ENCODE assay signal across 10 cellular contexts in genomic region chr11:75499423-75500305, GRCh38. TPM values are rescaled to one million over a fixed set of nuclear protein-coding genes. Genes with fewer than 3 reads are reported as not detected.
DNase-seq lines count a peak whose midpoint lies in the region; ATAC-seq, FAIRE-seq and TF ChIP-seq lines count a peak whose summit lies in the region.
"Had no signal": no experiment of that assay in that cellular context is flagged by ENCODE, and none has a peak within 500 bp of the region (broad histone marks: within the 10 kb centered on the region; RNA-seq: fewer than 3 reads in every experiment).

No MANE protein-coding gene starts in this region.

- H3K27me3 ChIP-seq in bronchial epithelial cell (ENCODE audit: control insufficient read depth, insufficient read depth, low read length): no peaks in the 10 kb centered on the region
- no peaks in the 10 kb centered on the region for H3K27me3 ChIP-seq in transverse colon

- H3K4me1 Mint-ChIP-seq in activated CD8-positive, alpha-beta T cell treated with anti-CD3 and anti-CD28 coated beads for 36 hours (ENCODE audit: low read depth): no peaks in the 10 kb centered on the region
- peaks cover 2% of the 10 kb centered on the region for H3K4me1 Mint-ChIP-seq in activated CD8-positive, alpha-beta T cell treated with anti-CD3 and anti-CD28 coated beads, Interleukin-2, amount 10 ng/mL, durations not matched to agents 7 days and 5 days (ENCODE audit: low read depth)

- 43 to 51% methylated on average over 1 to 8 of the region's 8 CpGs for WGBS in transverse colon (ENCODE audit: low coverage in 1 of 2), 2 donors

- TF ChIP-seq EP300 in transverse colon (IDR thresholded peaks at IDR 0.05; ENCODE audit: low read depth): no peak

- TF ChIP-seq CTCF in bronchial epithelial cell (IDR thresholded peaks at IDR 0.05; ENCODE audit: insufficient read depth, low read length, severe bottlenecking): no peak
- no peak for TF ChIP-seq CTCF in transverse colon (IDR thresholded peaks at IDR 0.05)
- no peak for TF ChIP-seq CTCF in activated CD8-positive, alpha-beta T cell treated with anti-CD3 and anti-CD28 coated beads for 36 hours (IDR thresholded peaks at IDR 0.05)

- ATAC-seq in activated CD8-positive, alpha-beta T cell treated with anti-CD3 and anti-CD28 coated beads for 36 hours: no peak
- no peak for ATAC-seq in activated CD8-positive, alpha-beta T cell treated with anti-CD3 and anti-CD28 coated beads, Interleukin-2, amount 10 ng/mL, durations not matched to agents 7 days and 5 days
- ATAC-seq: activated CD4-positive, CD25-positive, alpha-beta regulatory T cell treated with anti-CD3 and anti-CD28 coated beads, Interleukin-2, amount 50 U/mL, for 24 hours had no signal

- no peaks in the 10 kb centered on the region for H3K36me3 Mint-ChIP-seq in activated CD8-positive, alpha-beta T cell treated with anti-CD3 and anti-CD28 coated beads for 36 hours (ENCODE audit: low read depth)
- H3K36me3 Mint-ChIP-seq in activated CD8-positive, alpha-beta T cell treated with anti-CD3 and anti-CD28 coated beads, Interleukin-2, amount 10 ng/mL, durations not matched to agents 7 days and 5 days (ENCODE audit: low read depth): no peaks in the 10 kb centered on the region

- H3K27ac ChIP-seq in transverse colon: peak overlapping the region in 3 of 4 donors; percentile 39 to 58 (median 39)

- H3K27ac Mint-ChIP-seq in activated CD8-positive, alpha-beta T cell treated with anti-CD3 and anti-CD28 coated beads for 36 hours: no peak overlapping the region
- H3K27ac Mint-ChIP-seq in activated CD8-positive, alpha-beta T cell treated with anti-CD3 and anti-CD28 coated beads, Interleukin-2, amount 10 ng/mL, durations not matched to agents 7 days and 5 days: no peak overlapping the region

- H3K27me3 Mint-ChIP-seq in activated CD8-positive, alpha-beta T cell treated with anti-CD3 and anti-CD28 coated beads for 36 hours: no peaks in the 10 kb centered on the region
- H3K27me3 Mint-ChIP-seq in activated CD8-positive, alpha-beta T cell treated with anti-CD3 and anti-CD28 coated beads, Interleukin-2, amount 10 ng/mL, durations not matched to agents 7 days and 5 days (ENCODE audit: low read depth): peaks cover 3% of the 10 kb centered on the region

- POLR2A ChIA-PET in activated CD8-positive, alpha-beta T cell treated with anti-CD3 and anti-CD28 coated beads for 36 hours (lab: Charles Lee): no interaction called here
- POLR2A ChIA-PET in activated CD8-positive, alpha-beta T cell treated with anti-CD3 and anti-CD28 coated beads, Interleukin-2, amount 10 ng/mL, durations not matched to agents 7 days and 5 days (lab: Charles Lee): no interaction called here

- H3K36me3 ChIP-seq in bronchial epithelial cell (ENCODE audit: control insufficient read depth, insufficient read depth, low read length): no peaks in the 10 kb centered on the region
- no peaks in the 10 kb centered on the region for H3K36me3 ChIP-seq in transverse colon

- intact Hi-C loops in transverse colon (cut with DNase I; ENCODE audit: low total_unique reads): no loop called here
- intact Hi-C loops in activated CD8-positive, alpha-beta T cell treated with anti-CD3 and anti-CD28 coated beads for 36 hours (cut with micrococcal nuclease): no loop called here

- in situ Hi-C loops in transverse colon (cut with MboI; ENCODE audit: low pct_ligation_motif_present in 1 of 4, low pct_unique_long_range_greater_than_20kb in 1 of 4, low sequenced_read_pairs in 3 of 4): no loop called here

- FAIRE-seq in bronchial epithelial cell (lab: Jason Lieb, UNC): no peak

- H3K4me3 Mint-ChIP-seq in activated CD8-positive, alpha-beta T cell treated with anti-CD3 and anti-CD28 coated beads for 36 hours: no peak overlapping the region
- no peak overlapping the region for H3K4me3 Mint-ChIP-seq in activated CD8-positive, alpha-beta T cell treated with anti-CD3 and anti-CD28 coated beads, Interleukin-2, amount 10 ng/mL, durations not matched to agents 7 days and 5 days

- H3K4me3 ChIP-seq in bronchial epithelial cell (ENCODE audit: low read depth, low read length) (no peak overlapping the region), transverse colon (no peak overlapping the region)

- H3K9me3 ChIP-seq in transverse colon: no peaks in the 10 kb centered on the region

- H3K9me3 Mint-ChIP-seq in activated CD8-positive, alpha-beta T cell treated with anti-CD3 and anti-CD28 coated beads for 36 hours: no peaks in the 10 kb centered on the region
- H3K9me3 Mint-ChIP-seq in activated CD8-positive, alpha-beta T cell treated with anti-CD3 and anti-CD28 coated beads, Interleukin-2, amount 10 ng/mL, durations not matched to agents 7 days and 5 days (ENCODE audit: insufficient read depth): no peaks in the 10 kb centered on the region

- no peak for TF ChIP-seq POLR2A in transverse colon (IDR thresholded peaks at IDR 0.05)

- CTCF ChIA-PET in activated CD8-positive, alpha-beta T cell treated with anti-CD3 and anti-CD28 coated beads for 36 hours (lab: Charles Lee): interaction anchor here (0.9 kb wide), 1 partner anchor 32 kb away, joined by 3 read pairs; no protein-coding TSS in a partner anchor
- CTCF ChIA-PET in activated CD8-positive, alpha-beta T cell treated with anti-CD3 and anti-CD28 coated beads, Interleukin-2, amount 10 ng/mL, durations not matched to agents 7 days and 5 days (lab: Charles Lee): interaction anchor here (1.4 kb wide), 1 partner anchor 10 kb away, joined by 3 read pairs; no protein-coding TSS in a partner anchor

- H3K4me1 ChIP-seq in transverse colon: peaks cover 0 to 12% (median 8%) of the 10 kb centered on the region in 4 donors

- peak; percentile 90 for DNase-seq in HT1080 (ENCODE audit: low read depth)
- peak; percentile 66 for DNase-seq in bronchial epithelial cell (ENCODE audit: low read depth)
- DNase-seq in kidney tubule cell (ENCODE audit: low spot score): peak; percentile 65
- DNase-seq in transverse colon: peak; percentile 32
- DNase-seq in activated CD4-positive, alpha-beta T cell treated with anti-CD3 and anti-CD28 coated beads for 1 hour: no peak
- no peak for DNase-seq in NCI-H345 (lab: John Stamatoyannopoulos, UW)
- no peak for DNase-seq in activated CD8-positive, alpha-beta T cell treated with anti-CD3 and anti-CD28 coated beads for 36 hours
- DNase-seq in activated CD8-positive, alpha-beta T cell treated with anti-CD3 and anti-CD28 coated beads, Interleukin-2, amount 10 ng/mL, durations not matched to agents 7 days and 5 days: no peak
- DNase-seq: NCI-H1694 treated with DMSO at 0.1 percent for 48 hours had no signal

RNA-seq across cellular contexts. Expression of gene GDPD5, which starts 26.1 kb away (rescaled TPM):
- 47.3 and 53.2 TPM in 2 replicates for total RNA-seq in HT1080 (2014; rRNA removed; shearing (Covaris generic))
- 26.4 and 30.4 TPM in 2 replicates for polyA plus RNA-seq in HT1080 (2015; cell fraction: cytosol; rRNA removed)
- polyA plus RNA-seq in HT1080 (2015; cell fraction: nucleus; rRNA removed): 64.1 and 87.2 TPM in 2 replicates
- total RNA-seq in bronchial epithelial cell (0.13 and 2.1 TPM in 2 replicates), transverse colon (10 to 100 TPM in 1 of 4 donors, 1 to 10 TPM in 2, not detected in 1; 3.7 to 10.1 (median 7.1) TPM)
- total RNA-seq in activated CD8-positive, alpha-beta T cell treated with anti-CD3 and anti-CD28 coated beads for 36 hours: 10 to 100 TPM in 1 of 2 experiments, 1 to 10 TPM in 1; 7.8 to 11.0 TPM
- total RNA-seq in activated CD8-positive, alpha-beta T cell treated with anti-CD3 and anti-CD28 coated beads, Interleukin-2, amount 10 ng/mL, durations not matched to agents 7 days and 5 days: 10 to 100 TPM; 23.1 to 26.6 TPM

Comparison
In these comparisons a context has a peak if more than half of its experiments do, and no peak if none do; other contexts are left out.
1. DNase-seq: peak in HT1080 (single experiment), bronchial epithelial cell (single experiment), kidney tubule cell (single experiment) and transverse colon (single experiment); none in activated CD4-positive, alpha-beta T cell treated with anti-CD3 and anti-CD28 coated beads for 1 hour (single experiment), NCI-H345 (single experiment), activated CD8-positive, alpha-beta T cell treated with anti-CD3 and anti-CD28 coated beads for 36 hours (single experiment) and activated CD8-positive, alpha-beta T cell treated with anti-CD3 and anti-CD28 coated beads, Interleukin-2, amount 10 ng/mL, durations not matched to agents 7 days and 5 days (single experiment).